ENCODE assay signal across 10 cellular contexts in the genomic region with DNA sequence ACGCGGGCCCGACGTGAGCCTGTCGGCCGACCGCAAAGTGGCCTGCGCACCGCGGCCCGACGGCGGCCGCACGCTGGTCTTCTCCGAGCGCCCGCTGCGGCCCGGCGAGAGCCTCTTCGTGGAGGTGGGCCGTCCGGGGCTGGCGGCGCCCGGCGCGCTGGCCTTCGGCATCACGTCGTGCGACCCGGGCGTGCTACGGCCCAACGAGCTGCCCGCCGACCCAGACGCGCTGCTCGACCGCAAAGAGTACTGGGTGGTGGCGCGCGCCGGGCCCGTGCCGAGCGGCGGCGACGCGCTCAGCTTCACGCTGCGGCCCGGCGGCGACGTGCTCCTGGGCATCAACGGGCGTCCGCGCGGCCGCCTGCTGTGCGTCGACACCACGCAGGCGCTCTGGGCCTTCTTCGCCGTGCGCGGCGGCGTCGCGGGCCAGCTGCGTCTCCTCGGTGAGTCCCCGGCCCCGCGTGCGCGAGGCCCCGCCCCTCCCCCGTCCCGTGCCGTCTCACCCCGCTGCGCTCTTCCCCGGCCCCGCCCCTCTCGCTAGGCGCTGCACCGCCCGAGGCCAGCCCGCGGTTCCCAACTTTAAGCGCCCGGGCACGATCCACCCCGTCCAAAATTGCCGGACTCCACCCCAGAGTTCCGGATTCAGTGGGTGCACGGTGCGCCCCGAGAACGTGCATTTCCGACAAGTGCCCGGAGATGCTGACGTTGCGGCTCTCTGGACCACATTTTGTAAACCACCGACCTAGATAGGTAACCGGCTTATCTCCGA. TPM values are rescaled to one million over a fixed set of nuclear protein-coding genes. Genes with fewer than 3 reads are reported as not detected.
A peak's percentile ranks its signal among the peaks of the same experiment; 100 is the strongest.
DNase-seq lines count a peak whose midpoint lies in the region; ATAC-seq and TF ChIP-seq lines count a peak whose summit lies in the region.
"Had no signal": no experiment of that assay in that cellular context is flagged by ENCODE, and none has a peak within 500 bp of the region (broad histone marks: within the 10 kb centered on the region; RNA-seq: fewer than 3 reads in every experiment).

No MANE protein-coding gene starts in this region.

- no peaks in the 10 kb centered on the region for H3K27me3 Mint-ChIP-seq in CD4-positive, alpha-beta memory T cell
- peaks cover 22% of the 10 kb centered on the region for H3K27me3 Mint-ChIP-seq in activated CD4-positive, alpha-beta memory T cell treated with anti-CD3 and anti-CD28 coated beads, Interleukin-2, amount 10 ng/mL, durations not matched to agents 7 days and 5 days
- peaks cover 44% of the 10 kb centered on the region for H3K27me3 Mint-ChIP-seq in endodermal cell (ENCODE audit: insufficient read depth)

- H3K27ac ChIP-seq in CD4-positive, alpha-beta memory T cell (ENCODE audit: low read depth, low read length) = peak overlapping the region; percentile 1
- no peak overlapping the region for H3K27ac ChIP-seq in endodermal cell (ENCODE audit: low read depth, low read length)
- H3K27ac ChIP-seq: KMS-11 had no signal

- H3K9ac ChIP-seq in endodermal cell (ENCODE audit: extremely low read depth, low read length, poor library complexity, severe bottlenecking) = no peak overlapping the region
- H3K9ac ChIP-seq: KMS-11 had no signal

- 39 to 69% methylated on average over 53 to 116 of the region's 116 CpGs for WGBS in endodermal cell (ENCODE audit: insufficient coverage in 1 of 2, insufficient read length in 1 of 2), 2 experiments

- H3K27ac Mint-ChIP-seq in CD4-positive, alpha-beta memory T cell = peak overlapping the region; percentile 72 to 92 (median 84)
- H3K27ac Mint-ChIP-seq in activated CD4-positive, alpha-beta memory T cell treated with anti-CD3 and anti-CD28 coated beads, Interleukin-2, amount 10 ng/mL, durations not matched to agents 7 days and 5 days = no peak overlapping the region
- no peak overlapping the region for H3K27ac Mint-ChIP-seq in endodermal cell

- H3K4me3 Mint-ChIP-seq in CD4-positive, alpha-beta memory T cell = peak overlapping the region; percentile 73 to 83 (median 80)
- peak overlapping the region; percentile 46 for H3K4me3 Mint-ChIP-seq in activated CD4-positive, alpha-beta memory T cell treated with anti-CD3 and anti-CD28 coated beads, Interleukin-2, amount 10 ng/mL, durations not matched to agents 7 days and 5 days
- H3K4me3 Mint-ChIP-seq in endodermal cell = peak overlapping the region; percentile 42

- peaks cover 3 to 21% (median 13%) of the 10 kb centered on the region in 4 donors for H3K4me1 Mint-ChIP-seq in CD4-positive, alpha-beta memory T cell
- H3K4me1 Mint-ChIP-seq in activated CD4-positive, alpha-beta memory T cell treated with anti-CD3 and anti-CD28 coated beads, Interleukin-2, amount 10 ng/mL, durations not matched to agents 7 days and 5 days = peaks cover 22% of the 10 kb centered on the region
- peaks cover 6% of the 10 kb centered on the region for H3K4me1 Mint-ChIP-seq in endodermal cell

- no peak for ATAC-seq in HG03025 (IDR thresholded peaks at IDR 0.05; ENCODE audit: low FRiP score, unreplicated experiment)

- CTCF ChIA-PET in CD4-positive, alpha-beta memory T cell (lab: Charles Lee; ENCODE audit: partially characterized antibody) = interaction anchor here (1.4 to 8.5 kb wide), 3 partner anchors 13 to 31 kb away, joined by 4 to 58 read pairs (median 4); no protein-coding TSS in a partner anchor
- CTCF ChIA-PET in activated CD4-positive, alpha-beta memory T cell treated with anti-CD3 and anti-CD28 coated beads, Interleukin-2, amount 10 ng/mL, durations not matched to agents 7 days and 5 days (lab: Charles Lee) = interaction anchor here (1.9 kb wide), 1 partner anchor 13 kb away, joined by 10 read pairs; no protein-coding TSS in a partner anchor

- H3K27me3 ChIP-seq in CD4-positive, alpha-beta memory T cell (ENCODE audit: insufficient read depth, low read length) = no peaks in the 10 kb centered on the region
- H3K27me3 ChIP-seq in endodermal cell (ENCODE audit: control insufficient read depth, insufficient read depth, low read length, poor library complexity, severe bottlenecking) = peaks cover 38% of the 10 kb centered on the region

- DNase-seq in CD4-positive, alpha-beta memory T cell = peak; percentile 55 to 77 (median 72)
- DNase-seq in activated CD4-positive, alpha-beta memory T cell treated with anti-CD3 and anti-CD28 coated beads, Interleukin-2, amount 10 ng/mL, durations not matched to agents 7 days and 5 days = peak; percentile 56
- peak; percentile 75 for DNase-seq in endodermal cell
- DNase-seq in stimulated activated CD4-positive, alpha-beta T cell treated with anti-CD3 and anti-CD28 coated beads, Interleukin-12 subunit alpha, Interleukin-12 subunit beta, amount 100 ng/mL, for 4 hours = peak; percentile 67
- DNase-seq in NCI-H524 (lab: John Stamatoyannopoulos, UW) = no peak
- no peak for DNase-seq in NCI-H82 treated with DMSO at 0.1 percent for 48 hours (lab: John Stamatoyannopoulos, UW; ENCODE audit: unreplicated experiment)
- no peak for DNase-seq in SKM-1 treated with dmso at 0.1 percent for 144 hours (lab: John Stamatoyannopoulos, UW; ENCODE audit: unreplicated experiment)
- DNase-seq: T1000 had no signal

- no peak overlapping the region for H3K4me3 ChIP-seq in CD4-positive, alpha-beta memory T cell (ENCODE audit: low read length in 2 of 2)
- H3K4me3 ChIP-seq in endodermal cell (ENCODE audit: low read length) = no peak overlapping the region

- intact Hi-C loops in CD4-positive, alpha-beta memory T cell (cut with micrococcal nuclease) = loop anchor here (1.0 kb wide), 1 partner anchor 13 kb away; no protein-coding TSS in a partner anchor

- H3K4me1 ChIP-seq in CD4-positive, alpha-beta memory T cell (ENCODE audit: insufficient read depth, low read length) = peaks cover 7% of the 10 kb centered on the region
- no peaks in the 10 kb centered on the region for H3K4me1 ChIP-seq in endodermal cell (ENCODE audit: control insufficient read depth, insufficient read depth, low read length)

- no peaks in the 10 kb centered on the region for H3K36me3 Mint-ChIP-seq in CD4-positive, alpha-beta memory T cell
- no peaks in the 10 kb centered on the region for H3K36me3 Mint-ChIP-seq in activated CD4-positive, alpha-beta memory T cell treated with anti-CD3 and anti-CD28 coated beads, Interleukin-2, amount 10 ng/mL, durations not matched to agents 7 days and 5 days (ENCODE audit: low read depth)
- H3K36me3 Mint-ChIP-seq in endodermal cell (ENCODE audit: low read depth) = no peaks in the 10 kb centered on the region

- no peaks in the 10 kb centered on the region for H3K9me3 Mint-ChIP-seq in CD4-positive, alpha-beta memory T cell
- no peaks in the 10 kb centered on the region for H3K9me3 Mint-ChIP-seq in activated CD4-positive, alpha-beta memory T cell treated with anti-CD3 and anti-CD28 coated beads, Interleukin-2, amount 10 ng/mL, durations not matched to agents 7 days and 5 days
- peaks cover 6% of the 10 kb centered on the region for H3K9me3 Mint-ChIP-seq in endodermal cell

- TF ChIP-seq CTCF in endodermal cell (conservative IDR thresholded peaks at IDR 0.05) = no peak

- no peaks in the 10 kb centered on the region for H3K36me3 ChIP-seq in CD4-positive, alpha-beta memory T cell (ENCODE audit: insufficient read depth, low read length)
- no peaks in the 10 kb centered on the region for H3K36me3 ChIP-seq in endodermal cell (ENCODE audit: control insufficient read depth, insufficient read depth, low read length)

- no peaks in the 10 kb centered on the region for H3K9me3 ChIP-seq in CD4-positive, alpha-beta memory T cell (ENCODE audit: control insufficient read depth in 1 of 2, low read length in 2 of 2)
- no peaks in the 10 kb centered on the region for H3K9me3 ChIP-seq in endodermal cell (ENCODE audit: control insufficient read depth, low read length)

- POLR2A ChIA-PET in CD4-positive, alpha-beta memory T cell (lab: Charles Lee; ENCODE audit: partially characterized antibody) = interaction anchor here (0.9 to 2.1 kb wide), 8 partner anchors 14 to 677 kb away, joined by 3 to 10 read pairs (median 3); a partner anchor contains a TSS
- POLR2A ChIA-PET in activated CD4-positive, alpha-beta memory T cell treated with anti-CD3 and anti-CD28 coated beads, Interleukin-2, amount 10 ng/mL, durations not matched to agents 7 days and 5 days (lab: Charles Lee) = no interaction called here

RNA-seq across cellular contexts. Expression of a gene that starts 42.8 kb away (rescaled TPM):
- total RNA-seq in CD4-positive, alpha-beta memory T cell = under 1 TPM; 0.08 to 0.20 TPM
- polyA plus RNA-seq in CD4-positive, alpha-beta memory T cell = under 1 TPM in 1 of 2 donors, not detected in 1; 0.02 TPM
- 1 to 10 TPM; 3.0 to 3.3 TPM for total RNA-seq in activated CD4-positive, alpha-beta memory T cell treated with anti-CD3 and anti-CD28 coated beads, Interleukin-2, amount 10 ng/mL, durations not matched to agents 7 days and 5 days
- 1 to 10 TPM; 4.9 to 6.3 TPM for total RNA-seq in endodermal cell
- 10.1 TPM for polyA plus RNA-seq in endodermal cell (2013, experiment 1 of 2)
- polyA plus RNA-seq in endodermal cell (2013, experiment 2 of 2) = 11.1 TPM

Comparison
In these comparisons a context has a peak if more than half of its experiments do, and no peak if none do; other contexts are left out.
1. DNase-seq: peak in CD4-positive, alpha-beta memory T cell (5 of 5), activated CD4-positive, alpha-beta memory T cell treated with anti-CD3 and anti-CD28 coated beads, Interleukin-2, amount 10 ng/mL, durations not matched to agents 7 days and 5 days (single experiment), endodermal cell (single experiment) and stimulated activated CD4-positive, alpha-beta T cell treated with anti-CD3 and anti-CD28 coated beads, Interleukin-12 subunit alpha, Interleukin-12 subunit beta, amount 100 ng/mL, for 4 hours (single experiment); none in NCI-H524 (0 of 2), NCI-H82 treated with DMSO at 0.1 percent for 48 hours (single experiment) and SKM-1 treated with dmso at 0.1 percent for 144 hours (single experiment).
2. H3K27ac Mint-ChIP-seq: peak in CD4-positive, alpha-beta memory T cell (7 of 7); none in activated CD4-positive, alpha-beta memory T cell treated with anti-CD3 and anti-CD28 coated beads, Interleukin-2, amount 10 ng/mL, durations not matched to agents 7 days and 5 days (single experiment) and endodermal cell (single experiment).
3. Peak in every context shown above with its lines, with median percentiles within 50 percentile points of each other: H3K4me3 Mint-ChIP-seq.